5 cellular contexts compared by ENCODE assay signal in genomic region chr14:105768039-105768438, GRCh38.
DNase-seq lines count a peak whose midpoint lies in the region; ATAC-seq and TF ChIP-seq lines count a peak whose summit lies in the region.
"Not testable (repeated sequence)": the region's sequence is repeated elsewhere in the genome, so short reads cannot be mapped to it uniquely, and the experiment has no call there.

No MANE protein-coding gene starts in this region.

- H3F3A ChIP-seq in MM.1S (ENCODE audit: insufficient read depth, low read length): not testable (repeated sequence)

- H3K4me3 Mint-ChIP-seq in activated B cell treated with CpG ODN at 0.5 μM for 24 hours: not testable (repeated sequence)
- peak overlapping the region; percentile 29 for H3K4me3 Mint-ChIP-seq in stimulated activated memory B cell treated with anti-CD40 and anti-IgM and Interleukin-4, amounts not matched to agents 10 μg/mL and 1 μg/mL and 100 μg/mL, for 72 hours

- not testable (repeated sequence) for TF ChIP-seq CTCF in MM.1S (IDR thresholded peaks at IDR 0.05; ENCODE audit: low read length); activated B cell treated with CpG ODN at 0.5 μM for 24 hours (IDR thresholded peaks at IDR 0.05); esophagus muscularis mucosa (IDR thresholded peaks at IDR 0.05); upper lobe of right lung (IDR thresholded peaks at IDR 0.05)

- H4K20me1 ChIP-seq in MM.1S (ENCODE audit: insufficient read depth, low read length): not testable (repeated sequence)

- not testable (repeated sequence) for H3K79me2 ChIP-seq in MM.1S (ENCODE audit: low read length)

- H3K9me3 ChIP-seq in MM.1S (replicated peaks; ENCODE audit: insufficient read depth, low read length); esophagus muscularis mucosa; upper lobe of right lung: not testable (repeated sequence)

- H3K27ac Mint-ChIP-seq in activated B cell treated with CpG ODN at 0.5 μM for 24 hours; stimulated activated memory B cell treated with anti-CD40 and anti-IgM and Interleukin-4, amounts not matched to agents 10 μg/mL and 1 μg/mL and 100 μg/mL, for 72 hours: not testable (repeated sequence)

- not testable (repeated sequence) for H3K27me3 Mint-ChIP-seq in activated B cell treated with CpG ODN at 0.5 μM for 24 hours; stimulated activated memory B cell treated with anti-CD40 and anti-IgM and Interleukin-4, amounts not matched to agents 10 μg/mL and 1 μg/mL and 100 μg/mL, for 72 hours

- H3K9me3 Mint-ChIP-seq in activated B cell treated with CpG ODN at 0.5 μM for 24 hours; stimulated activated memory B cell treated with anti-CD40 and anti-IgM and Interleukin-4, amounts not matched to agents 10 μg/mL and 1 μg/mL and 100 μg/mL, for 72 hours: not testable (repeated sequence)

- TF ChIP-seq POLR2A in esophagus muscularis mucosa (IDR thresholded peaks at IDR 0.05; ENCODE audit: low read depth): not testable (repeated sequence)

- DNase-seq in MM.1S: peak; percentile 5
- DNase-seq in activated B cell treated with CpG ODN at 0.5 μM for 24 hours: not testable (repeated sequence)
- peak; percentile 7 for DNase-seq in esophagus muscularis mucosa (ENCODE audit: extremely low spot score)
- peak; percentile 17 for DNase-seq in upper lobe of right lung

- peaks cover 38% of the 10 kb centered on the region for H3K36me3 Mint-ChIP-seq in activated B cell treated with CpG ODN at 0.5 μM for 24 hours (ENCODE audit: low read depth)
- peaks cover 46% of the 10 kb centered on the region for H3K36me3 Mint-ChIP-seq in stimulated activated memory B cell treated with anti-CD40 and anti-IgM and Interleukin-4, amounts not matched to agents 10 μg/mL and 1 μg/mL and 100 μg/mL, for 72 hours

- not testable (repeated sequence) for H2AFZ ChIP-seq in MM.1S (ENCODE audit: low read length)

- POLR2A ChIA-PET in activated B cell treated with CpG ODN at 0.5 μM for 24 hours (lab: Charles Lee): interaction anchor here (0.7 kb wide), 1 partner anchor 145 kb away, joined by 3 read pairs; no protein-coding TSS in a partner anchor

- not testable (repeated sequence) for H3K9me2 ChIP-seq in MM.1S (replicated peaks; ENCODE audit: insufficient read depth, low read length)

- H3K27me3 ChIP-seq in MM.1S (replicated peaks; ENCODE audit: insufficient read depth, low read length); esophagus muscularis mucosa; upper lobe of right lung: not testable (repeated sequence)

- H3K4me2 ChIP-seq in MM.1S (ENCODE audit: low read depth, low read length): not testable (repeated sequence)

- 100% methylated on average over 4 of the region's 17 CpGs for WGBS in esophagus muscularis mucosa

- not testable (repeated sequence) for H3K27ac ChIP-seq in MM.1S (ENCODE audit: low read length); esophagus muscularis mucosa (replicated peaks in 1 of 4); upper lobe of right lung

- H3K9ac ChIP-seq in MM.1S (ENCODE audit: low read length): not testable (repeated sequence)

- not testable (repeated sequence) for H3K4me3 ChIP-seq in MM.1S (ENCODE audit: low read length); esophagus muscularis mucosa; upper lobe of right lung

- H3K4me1 Mint-ChIP-seq in activated B cell treated with CpG ODN at 0.5 μM for 24 hours: peaks cover 13% of the 10 kb centered on the region
- peaks cover 23% of the 10 kb centered on the region for H3K4me1 Mint-ChIP-seq in stimulated activated memory B cell treated with anti-CD40 and anti-IgM and Interleukin-4, amounts not matched to agents 10 μg/mL and 1 μg/mL and 100 μg/mL, for 72 hours

- CTCF ChIA-PET in activated B cell treated with CpG ODN at 0.5 μM for 24 hours (lab: Charles Lee): not testable (repeated sequence)

- intact Hi-C loops in activated B cell treated with CpG ODN at 0.5 μM for 24 hours (cut with micrococcal nuclease); esophagus muscularis mucosa (cut with DNase I); upper lobe of right lung (cut with DNase I): not testable (repeated sequence)

- peak; percentile 48 for ATAC-seq in activated B cell treated with CpG ODN at 0.5 μM for 24 hours (ENCODE audit: low read depth)
- ATAC-seq in stimulated activated memory B cell treated with anti-CD40 and anti-IgM and Interleukin-4, amounts not matched to agents 10 μg/mL and 1 μg/mL and 100 μg/mL, for 72 hours: peak; percentile 79
- ATAC-seq in upper lobe of right lung: not testable (repeated sequence)

- H3K36me3 ChIP-seq in MM.1S (replicated peaks; ENCODE audit: insufficient read depth, low read length); esophagus muscularis mucosa; upper lobe of right lung: not testable (repeated sequence)

- TF ChIP-seq EP300 in esophagus muscularis mucosa (IDR thresholded peaks at IDR 0.05): not testable (repeated sequence)

- not testable (repeated sequence) for H3K4me1 ChIP-seq in MM.1S (ENCODE audit: low read length); esophagus muscularis mucosa; upper lobe of right lung
